1 cellular context compared by ENCODE assay signal in the genomic region with DNA sequence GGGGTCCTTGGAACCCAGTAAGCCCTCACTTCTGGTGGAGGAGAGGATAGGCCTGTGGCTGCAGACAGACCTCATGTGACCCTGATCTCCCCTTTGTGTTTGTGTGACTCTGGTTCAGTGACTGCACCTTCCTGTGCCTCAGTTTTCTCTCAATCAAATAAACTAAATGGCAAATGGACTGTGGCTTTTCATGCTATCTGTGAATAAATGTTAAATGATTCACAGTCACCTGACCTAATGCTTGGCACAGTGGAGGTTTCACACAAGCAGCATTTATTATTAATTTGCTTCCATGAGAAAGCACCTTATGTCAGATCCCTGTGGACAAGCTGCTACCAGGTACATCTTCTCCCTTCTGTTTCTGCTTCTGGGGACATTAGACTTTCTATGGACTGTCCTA.
A peak's percentile ranks its signal among the peaks of the same experiment; 100 is the strongest.
TF ChIP-seq lines count a peak whose summit lies in the region.

No MANE protein-coding gene starts in this region.

TF ChIP-seq in HEK293, 187 proteins besides CTCF, POLR2A, EP300 and RAD21:
- TF ChIP-seq, protein P1, sequence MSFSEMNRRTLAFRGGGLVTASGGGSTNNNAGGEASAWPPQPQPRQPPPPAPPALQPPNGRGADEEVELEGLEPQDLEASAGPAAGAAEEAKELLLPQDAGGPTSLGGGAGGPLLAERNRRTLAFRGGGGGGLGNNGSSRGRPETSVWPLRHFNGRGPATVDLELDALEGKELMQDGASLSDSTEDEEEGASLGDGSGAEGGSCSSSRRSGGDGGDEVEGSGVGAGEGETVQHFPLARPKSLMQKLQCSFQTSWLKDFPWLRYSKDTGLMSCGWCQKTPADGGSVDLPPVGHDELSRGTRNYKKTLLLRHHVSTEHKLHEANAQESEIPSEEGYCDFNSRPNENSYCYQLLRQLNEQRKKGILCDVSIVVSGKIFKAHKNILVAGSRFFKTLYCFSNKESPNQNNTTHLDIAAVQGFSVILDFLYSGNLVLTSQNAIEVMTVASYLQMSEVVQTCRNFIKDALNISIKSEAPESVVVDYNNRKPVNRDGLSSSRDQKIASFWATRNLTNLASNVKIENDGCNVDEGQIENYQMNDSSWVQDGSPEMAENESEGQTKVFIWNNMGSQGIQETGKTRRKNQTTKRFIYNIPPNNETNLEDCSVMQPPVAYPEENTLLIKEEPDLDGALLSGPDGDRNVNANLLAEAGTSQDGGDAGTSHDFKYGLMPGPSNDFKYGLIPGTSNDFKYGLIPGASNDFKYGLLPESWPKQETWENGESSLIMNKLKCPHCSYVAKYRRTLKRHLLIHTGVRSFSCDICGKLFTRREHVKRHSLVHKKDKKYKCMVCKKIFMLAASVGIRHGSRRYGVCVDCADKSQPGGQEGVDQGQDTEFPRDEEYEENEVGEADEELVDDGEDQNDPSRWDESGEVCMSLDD (tag by site-specific recombination; IDR thresholded peaks at IDR 0.05), result peak; percentile 44; the same call in 1 of the 2 replicates
- TF ChIP-seq ZNF366 (tag by site-specific recombination; conservative IDR thresholded peaks at IDR 0.05), result peak; percentile 65
- 0 out of 2 replicates have a peak, but pooled peaks have one; percentile 68 for TF ChIP-seq ZFP37 (tag by site-specific recombination; IDR thresholded peaks at IDR 0.05)
